In genomic region chr1:23800396-23801337, GRCh38 we compare ENCODE assay signal across 1 cellular context.
TF ChIP-seq lines count a peak whose summit lies in the region.

GALE (minus strand) TSS chr1:23800754; CDS start chr1:23799007, 1,747 bp downstream.

TF ChIP-seq in K562, 482 proteins besides CTCF, POLR2A, EP300 and RAD21 (continued from another document and continues in another):
- TF ChIP-seq KLF13 (tag; IDR thresholded peaks at IDR 0.05; ENCODE audit: borderline replicate concordance, low read depth) = peak; percentile 86; the same call in 1 of the 2 replicates
- peak; percentile 77 for TF ChIP-seq PRPF4 (IDR thresholded peaks at IDR 0.05; ENCODE audit: insufficient read depth, low read depth, low read length, poor library complexity, severe bottlenecking)
- TF ChIP-seq, protein P1, sequence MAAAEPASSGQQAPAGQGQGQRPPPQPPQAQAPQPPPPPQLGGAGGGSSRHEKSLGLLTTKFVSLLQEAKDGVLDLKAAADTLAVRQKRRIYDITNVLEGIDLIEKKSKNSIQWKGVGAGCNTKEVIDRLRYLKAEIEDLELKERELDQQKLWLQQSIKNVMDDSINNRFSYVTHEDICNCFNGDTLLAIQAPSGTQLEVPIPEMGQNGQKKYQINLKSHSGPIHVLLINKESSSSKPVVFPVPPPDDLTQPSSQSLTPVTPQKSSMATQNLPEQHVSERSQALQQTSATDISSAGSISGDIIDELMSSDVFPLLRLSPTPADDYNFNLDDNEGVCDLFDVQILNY (CRISPR knock-in tag; IDR thresholded peaks at IDR 0.05) = no peak
- peak; percentile 97 for TF ChIP-seq ZFP91 (CRISPR knock-in tag; IDR thresholded peaks at IDR 0.05)
- TF ChIP-seq JUND (IDR thresholded peaks at IDR 0.05; ENCODE audit: borderline replicate concordance, low read depth, low read length) = peak; percentile 79
- no peak; the same call in 2 of the 3 replicates for TF ChIP-seq JUND (tag; IDR thresholded peaks at IDR 0.05; ENCODE audit: borderline replicate concordance, low read depth, low read length)
- TF ChIP-seq NR1H2 (CRISPR knock-in tag; IDR thresholded peaks at IDR 0.05) = peak; percentile 75; the same call in 1 of the 2 replicates
- TF ChIP-seq POLR2B (IDR thresholded peaks at IDR 0.05; ENCODE audit: low read depth, partially characterized antibody) = peak; percentile 71
- peak; percentile 85 for TF ChIP-seq RBFOX2 (IDR thresholded peaks at IDR 0.05; ENCODE audit: low read depth, low read length)
- TF ChIP-seq DACH1 (IDR thresholded peaks at IDR 0.05; ENCODE audit: partially characterized antibody) = no peak
- peak; percentile 67 for TF ChIP-seq EP400 (IDR thresholded peaks at IDR 0.05)
- peak; percentile 84 for TF ChIP-seq KLF16 (IDR thresholded peaks at IDR 0.05)
- TF ChIP-seq ETV1 (tag; conservative IDR thresholded peaks at IDR 0.05; ENCODE audit: low read depth) = peak; percentile 85
- peak; percentile 91 to 93 for TF ChIP-seq MNT (conservative IDR thresholded peaks at IDR 0.05)
- TF ChIP-seq, protein P2, sequence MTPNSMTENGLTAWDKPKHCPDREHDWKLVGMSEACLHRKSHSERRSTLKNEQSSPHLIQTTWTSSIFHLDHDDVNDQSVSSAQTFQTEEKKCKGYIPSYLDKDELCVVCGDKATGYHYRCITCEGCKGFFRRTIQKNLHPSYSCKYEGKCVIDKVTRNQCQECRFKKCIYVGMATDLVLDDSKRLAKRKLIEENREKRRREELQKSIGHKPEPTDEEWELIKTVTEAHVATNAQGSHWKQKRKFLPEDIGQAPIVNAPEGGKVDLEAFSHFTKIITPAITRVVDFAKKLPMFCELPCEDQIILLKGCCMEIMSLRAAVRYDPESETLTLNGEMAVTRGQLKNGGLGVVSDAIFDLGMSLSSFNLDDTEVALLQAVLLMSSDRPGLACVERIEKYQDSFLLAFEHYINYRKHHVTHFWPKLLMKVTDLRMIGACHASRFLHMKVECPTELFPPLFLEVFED (CRISPR knock-in tag; conservative IDR thresholded peaks at IDR 0.05) = 0 out of 2 replicates have a peak, but pooled peaks have one; percentile 2
- peak; percentile 78; the same call in 1 of the 2 replicates for TF ChIP-seq ZBTB43 (CRISPR knock-in tag; IDR thresholded peaks at IDR 0.05)
- TF ChIP-seq ZNF398 (CRISPR knock-in tag; IDR thresholded peaks at IDR 0.05) = no peak
- TF ChIP-seq ZC3H4 (CRISPR knock-in tag; IDR thresholded peaks at IDR 0.05; ENCODE audit: borderline replicate concordance) = peak; percentile 33; the same call in 1 of the 2 replicates
- TF ChIP-seq TAF1 (IDR thresholded peaks at IDR 0.05; ENCODE audit: control insufficient read depth, extremely low read depth, insufficient read depth, low read length, severe bottlenecking) = peak; percentile 78
- TF ChIP-seq, protein P3, sequence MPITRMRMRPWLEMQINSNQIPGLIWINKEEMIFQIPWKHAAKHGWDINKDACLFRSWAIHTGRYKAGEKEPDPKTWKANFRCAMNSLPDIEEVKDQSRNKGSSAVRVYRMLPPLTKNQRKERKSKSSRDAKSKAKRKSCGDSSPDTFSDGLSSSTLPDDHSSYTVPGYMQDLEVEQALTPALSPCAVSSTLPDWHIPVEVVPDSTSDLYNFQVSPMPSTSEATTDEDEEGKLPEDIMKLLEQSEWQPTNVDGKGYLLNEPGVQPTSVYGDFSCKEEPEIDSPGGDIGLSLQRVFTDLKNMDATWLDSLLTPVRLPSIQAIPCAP (CRISPR knock-in tag; IDR thresholded peaks at IDR 0.05; ENCODE audit: borderline replicate concordance) = 0 out of 2 replicates have a peak, but pooled peaks have one; percentile 44
- TF ChIP-seq, protein P4, sequence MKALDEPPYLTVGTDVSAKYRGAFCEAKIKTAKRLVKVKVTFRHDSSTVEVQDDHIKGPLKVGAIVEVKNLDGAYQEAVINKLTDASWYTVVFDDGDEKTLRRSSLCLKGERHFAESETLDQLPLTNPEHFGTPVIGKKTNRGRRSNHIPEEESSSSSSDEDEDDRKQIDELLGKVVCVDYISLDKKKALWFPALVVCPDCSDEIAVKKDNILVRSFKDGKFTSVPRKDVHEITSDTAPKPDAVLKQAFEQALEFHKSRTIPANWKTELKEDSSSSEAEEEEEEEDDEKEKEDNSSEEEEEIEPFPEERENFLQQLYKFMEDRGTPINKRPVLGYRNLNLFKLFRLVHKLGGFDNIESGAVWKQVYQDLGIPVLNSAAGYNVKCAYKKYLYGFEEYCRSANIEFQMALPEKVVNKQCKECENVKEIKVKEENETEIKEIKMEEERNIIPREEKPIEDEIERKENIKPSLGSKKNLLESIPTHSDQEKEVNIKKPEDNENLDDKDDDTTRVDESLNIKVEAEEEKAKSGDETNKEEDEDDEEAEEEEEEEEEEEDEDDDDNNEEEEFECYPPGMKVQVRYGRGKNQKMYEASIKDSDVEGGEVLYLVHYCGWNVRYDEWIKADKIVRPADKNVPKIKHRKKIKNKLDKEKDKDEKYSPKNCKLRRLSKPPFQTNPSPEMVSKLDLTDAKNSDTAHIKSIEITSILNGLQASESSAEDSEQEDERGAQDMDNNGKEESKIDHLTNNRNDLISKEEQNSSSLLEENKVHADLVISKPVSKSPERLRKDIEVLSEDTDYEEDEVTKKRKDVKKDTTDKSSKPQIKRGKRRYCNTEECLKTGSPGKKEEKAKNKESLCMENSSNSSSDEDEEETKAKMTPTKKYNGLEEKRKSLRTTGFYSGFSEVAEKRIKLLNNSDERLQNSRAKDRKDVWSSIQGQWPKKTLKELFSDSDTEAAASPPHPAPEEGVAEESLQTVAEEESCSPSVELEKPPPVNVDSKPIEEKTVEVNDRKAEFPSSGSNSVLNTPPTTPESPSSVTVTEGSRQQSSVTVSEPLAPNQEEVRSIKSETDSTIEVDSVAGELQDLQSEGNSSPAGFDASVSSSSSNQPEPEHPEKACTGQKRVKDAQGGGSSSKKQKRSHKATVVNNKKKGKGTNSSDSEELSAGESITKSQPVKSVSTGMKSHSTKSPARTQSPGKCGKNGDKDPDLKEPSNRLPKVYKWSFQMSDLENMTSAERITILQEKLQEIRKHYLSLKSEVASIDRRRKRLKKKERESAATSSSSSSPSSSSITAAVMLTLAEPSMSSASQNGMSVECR (CRISPR knock-in tag; IDR thresholded peaks at IDR 0.05) = 0 out of 2 replicates have a peak, but pooled peaks have one; percentile 24
- TF ChIP-seq, protein P5, sequence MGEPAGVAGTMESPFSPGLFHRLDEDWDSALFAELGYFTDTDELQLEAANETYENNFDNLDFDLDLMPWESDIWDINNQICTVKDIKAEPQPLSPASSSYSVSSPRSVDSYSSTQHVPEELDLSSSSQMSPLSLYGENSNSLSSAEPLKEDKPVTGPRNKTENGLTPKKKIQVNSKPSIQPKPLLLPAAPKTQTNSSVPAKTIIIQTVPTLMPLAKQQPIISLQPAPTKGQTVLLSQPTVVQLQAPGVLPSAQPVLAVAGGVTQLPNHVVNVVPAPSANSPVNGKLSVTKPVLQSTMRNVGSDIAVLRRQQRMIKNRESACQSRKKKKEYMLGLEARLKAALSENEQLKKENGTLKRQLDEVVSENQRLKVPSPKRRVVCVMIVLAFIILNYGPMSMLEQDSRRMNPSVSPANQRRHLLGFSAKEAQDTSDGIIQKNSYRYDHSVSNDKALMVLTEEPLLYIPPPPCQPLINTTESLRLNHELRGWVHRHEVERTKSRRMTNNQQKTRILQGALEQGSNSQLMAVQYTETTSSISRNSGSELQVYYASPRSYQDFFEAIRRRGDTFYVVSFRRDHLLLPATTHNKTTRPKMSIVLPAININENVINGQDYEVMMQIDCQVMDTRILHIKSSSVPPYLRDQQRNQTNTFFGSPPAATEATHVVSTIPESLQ (CRISPR knock-in tag; IDR thresholded peaks at IDR 0.05) = no peak
- TF ChIP-seq ELF2 (CRISPR knock-in tag; IDR thresholded peaks at IDR 0.05) = peak; percentile 95
- peak; percentile 89; the same call in 1 of the 2 replicates for TF ChIP-seq POLR2AphosphoS2 (IDR thresholded peaks at IDR 0.05; ENCODE audit: low read length)
- 0 out of 2 replicates have a peak, but pooled peaks have one; percentile 71 for TF ChIP-seq HMGXB4 (CRISPR knock-in tag; IDR thresholded peaks at IDR 0.05)
- TF ChIP-seq ARID1B (IDR thresholded peaks at IDR 0.05) = 0 out of 2 replicates have a peak, but pooled peaks have one; percentile 16
- TF ChIP-seq, protein P6, sequence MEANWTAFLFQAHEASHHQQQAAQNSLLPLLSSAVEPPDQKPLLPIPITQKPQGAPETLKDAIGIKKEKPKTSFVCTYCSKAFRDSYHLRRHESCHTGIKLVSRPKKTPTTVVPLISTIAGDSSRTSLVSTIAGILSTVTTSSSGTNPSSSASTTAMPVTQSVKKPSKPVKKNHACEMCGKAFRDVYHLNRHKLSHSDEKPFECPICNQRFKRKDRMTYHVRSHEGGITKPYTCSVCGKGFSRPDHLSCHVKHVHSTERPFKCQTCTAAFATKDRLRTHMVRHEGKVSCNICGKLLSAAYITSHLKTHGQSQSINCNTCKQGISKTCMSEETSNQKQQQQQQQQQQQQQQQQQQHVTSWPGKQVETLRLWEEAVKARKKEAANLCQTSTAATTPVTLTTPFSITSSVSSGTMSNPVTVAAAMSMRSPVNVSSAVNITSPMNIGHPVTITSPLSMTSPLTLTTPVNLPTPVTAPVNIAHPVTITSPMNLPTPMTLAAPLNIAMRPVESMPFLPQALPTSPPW (CRISPR knock-in tag; IDR thresholded peaks at IDR 0.05) = peak; percentile 82
- 0 out of 2 replicates have a peak, but pooled peaks have one; percentile 1 for TF ChIP-seq LCOR (CRISPR knock-in tag; IDR thresholded peaks at IDR 0.05)
- TF ChIP-seq, protein P7, sequence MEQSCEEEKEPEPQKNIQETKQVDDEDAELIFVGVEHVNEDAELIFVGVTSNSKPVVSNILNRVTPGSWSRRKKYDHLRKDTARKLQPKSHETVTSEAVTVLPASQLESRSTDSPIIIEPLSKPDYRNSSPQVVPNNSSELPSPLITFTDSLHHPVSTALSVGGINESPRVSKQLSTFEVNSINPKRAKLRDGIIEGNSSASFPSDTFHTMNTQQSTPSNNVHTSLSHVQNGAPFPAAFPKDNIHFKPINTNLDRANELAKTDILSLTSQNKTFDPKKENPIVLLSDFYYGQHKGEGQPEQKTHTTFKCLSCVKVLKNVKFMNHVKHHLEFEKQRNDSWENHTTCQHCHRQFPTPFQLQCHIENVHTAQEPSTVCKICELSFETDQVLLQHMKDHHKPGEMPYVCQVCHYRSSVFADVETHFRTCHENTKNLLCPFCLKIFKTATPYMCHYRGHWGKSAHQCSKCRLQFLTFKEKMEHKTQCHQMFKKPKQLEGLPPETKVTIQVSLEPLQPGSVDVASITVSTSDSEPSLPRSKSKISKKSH (CRISPR knock-in tag; IDR thresholded peaks at IDR 0.05) = no peak
